ENCODE assay signal across 8 cellular contexts in the genomic region with DNA sequence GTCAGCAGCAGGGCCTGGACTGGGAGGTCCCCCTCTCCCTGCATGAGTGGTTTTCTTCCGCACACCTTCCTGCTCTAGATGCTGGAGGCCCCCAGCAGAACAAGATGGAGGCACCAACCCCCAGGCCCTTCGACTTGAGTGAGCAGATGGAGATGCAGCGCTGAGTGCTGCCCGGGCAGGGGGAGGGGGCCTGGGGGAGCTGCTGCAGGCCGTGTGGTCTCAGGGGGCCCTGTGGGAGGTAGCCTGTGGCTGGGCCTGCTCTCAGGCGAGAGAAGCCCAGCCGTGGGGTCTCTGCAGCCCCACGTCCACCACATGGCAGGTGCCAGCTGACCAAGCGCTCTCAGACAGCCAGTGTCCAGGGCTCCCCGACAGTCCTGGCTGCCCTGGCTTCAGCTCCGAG. TPM values are rescaled to one million over a fixed set of nuclear protein-coding genes. Genes with fewer than 3 reads are reported as not detected.
DNase-seq lines count a peak whose midpoint lies in the region; ATAC-seq and TF ChIP-seq lines count a peak whose summit lies in the region.
"Had no signal": no experiment of that assay in that cellular context is flagged by ENCODE, and none has a peak within 500 bp of the region (broad histone marks: within the 10 kb centered on the region; RNA-seq: fewer than 3 reads in every experiment).

No MANE protein-coding gene starts in this region.

- peak overlapping the region in 2 of 5 donors; percentile 14 to 77 for H3K9ac ChIP-seq in subcutaneous abdominal adipose tissue (ENCODE audit: low read length in 5 of 5)

- H3K27ac ChIP-seq in HEK293 (ENCODE audit: extremely low read depth, low read depth, low read length) = peak overlapping the region; percentile 52; the same call in 1 of the 2 replicates
- H3K27ac ChIP-seq in WERI-Rb-1 = peak overlapping the region; percentile 82
- peak overlapping the region; percentile 91 to 94 for H3K27ac ChIP-seq in left lung
- peak overlapping the region; percentile 77 for H3K27ac ChIP-seq in subcutaneous abdominal adipose tissue (ENCODE audit: low read depth, low read length)

- CTCF ChIA-PET in HEK293 (lab: Yijun Ruan, JAX) = interaction anchor here (0.5 to 3.4 kb wide), 18 partner anchors 8 to 194 kb away, joined by 3 to 105 read pairs (median 4); no protein-coding TSS in a partner anchor

- H3K36me3 ChIP-seq in HEK293 (ENCODE audit: control insufficient read depth in 2 of 2, insufficient read depth in 1 of 2, low read length in 2 of 2) (peaks cover 0 to 22% of the 10 kb centered on the region in 2 experiments; a peak in 1 of 3 replicates), WERI-Rb-1 (peaks cover 16% of the 10 kb centered on the region), left lung (no peaks in the 10 kb centered on the region), subcutaneous abdominal adipose tissue (ENCODE audit: control insufficient read depth in 5 of 5, insufficient read depth in 5 of 5, low read length in 5 of 5) (peaks cover 0 to 5% (median 0%) of the 10 kb centered on the region in 5 donors)

- intact Hi-C loops in left lung (cut with DNase I) = loop anchor here (2.0 to 10.0 kb wide), 2 partner anchors 187 to 189 kb away; no protein-coding TSS in a partner anchor

- DNase-seq in WERI-Rb-1 = no peak
- DNase-seq in left lung = no peak
- no peak for DNase-seq in NOMO-1 (lab: John Stamatoyannopoulos, UW; ENCODE audit: unreplicated experiment in 2 of 2)
- no peak for DNase-seq in effector CD4-positive, alpha-beta T cell
- no peak for DNase-seq in stimulated activated CD4-positive, alpha-beta T cell treated with anti-CD3 and anti-CD28 coated beads, Interleukin-4, amount 100 ng/mL, for 1 hour

- H3K27me3 ChIP-seq in WERI-Rb-1 (ENCODE audit: insufficient read depth, low read depth, severe bottlenecking) = no peaks in the 10 kb centered on the region
- no peaks in the 10 kb centered on the region for H3K27me3 ChIP-seq in left lung
- H3K27me3 ChIP-seq in subcutaneous abdominal adipose tissue (ENCODE audit: control insufficient read depth in 5 of 5, insufficient read depth in 4 of 5, low read length in 5 of 5) = no peaks in the 10 kb centered on the region

- H3K9me3 ChIP-seq in HEK293 (ENCODE audit: control insufficient read depth, insufficient read depth, low read depth, low read length) = no peaks in the 10 kb centered on the region
- H3K9me3 ChIP-seq in WERI-Rb-1 (ENCODE audit: severe bottlenecking) = no peaks in the 10 kb centered on the region
- no peaks in the 10 kb centered on the region for H3K9me3 ChIP-seq in left lung
- H3K9me3 ChIP-seq in subcutaneous abdominal adipose tissue (ENCODE audit: control insufficient read depth in 5 of 5, low read length in 5 of 5) = no peaks in the 10 kb centered on the region
- H3K9me3 ChIP-seq: SK-N-SH had no signal

- TF ChIP-seq CTCF in HEK293 (tag by site-specific recombination; IDR thresholded peaks at IDR 0.05) (no peak), WERI-Rb-1 (IDR thresholded peaks at IDR 0.05; ENCODE audit: low read depth, low read length) (no peak), left lung (IDR thresholded peaks at IDR 0.05) (no peak)

- H3K4me3 ChIP-seq in HEK293 (ENCODE audit: low read depth, low read length) = no peak overlapping the region
- H3K4me3 ChIP-seq in WERI-Rb-1 (ENCODE audit: low read depth, low read length) = no peak overlapping the region; the same call in 1 of the 2 replicates
- H3K4me3 ChIP-seq in left lung = no peak overlapping the region
- no peak overlapping the region for H3K4me3 ChIP-seq in subcutaneous abdominal adipose tissue (ENCODE audit: low read depth in 1 of 5, low read length in 5 of 5)

- ATAC-seq in left lung = no peak

- no peaks in the 10 kb centered on the region for H3K4me1 ChIP-seq in HEK293 (ENCODE audit: control insufficient read depth, insufficient read depth, low read length)
- H3K4me1 ChIP-seq in left lung = peaks cover 24 to 65% of the 10 kb centered on the region in 2 donors
- peaks cover 4 to 62% (median 42%) of the 10 kb centered on the region in 5 donors for H3K4me1 ChIP-seq in subcutaneous abdominal adipose tissue (ENCODE audit: control insufficient read depth in 5 of 5, insufficient read depth in 5 of 5, low read length in 5 of 5)

- POLR2A ChIA-PET in HEK293 (lab: Yijun Ruan, JAX) = interaction anchor here (1.5 to 1.9 kb wide), 4 partner anchors 32 to 217 kb away, joined by 4 to 24 read pairs (median 14); a partner anchor contains a TSS

TF ChIP-seq in HEK293, 187 proteins besides CTCF, POLR2A, EP300 and RAD21:
- no peak for TF ChIP-seq EGR2 (tag by site-specific recombination; IDR thresholded peaks at IDR 0.05; ENCODE audit: low read depth)
- TF ChIP-seq GLIS1 (tag by site-specific recombination; IDR thresholded peaks at IDR 0.05) = peak; percentile 52

RNA-seq across cellular contexts. Expression of a gene that starts 1.2 kb away (rescaled TPM):
- 10 to 100 TPM; 51.6 to 69.7 TPM for total RNA-seq in left lung

RNA-seq across cellular contexts. Expression of a gene that starts 32.3 kb away (rescaled TPM):
- total RNA-seq in left lung = 10 to 100 TPM; 75.8 to 89.0 TPM
